ENCODE assay signal across 23 cellular contexts in genomic region chr2:75495862-75496261, GRCh38.
"Had no signal": no experiment of that assay in that cellular context is flagged by ENCODE, and none has a peak within 500 bp of the region (broad histone marks: within the 10 kb centered on the region; RNA-seq: fewer than 3 reads in every experiment).

No MANE protein-coding gene starts in this region.

- H3K4me3 ChIP-seq: body of pancreas, cardiac muscle cell, esophagus squamous epithelium, heart left ventricle, pancreas, psoas muscle, right atrium auricular region, thyroid gland had no signal

- H3K27ac ChIP-seq: body of pancreas, cardiac muscle cell, esophagus squamous epithelium, heart left ventricle, pancreas, psoas muscle, right atrium auricular region, thyroid gland, WERI-Rb-1 had no signal

- FAIRE-seq: islet of Langerhans, pancreas, TTC549 had no signal

- DNase-seq: activated CD4-positive, alpha-beta T cell treated with anti-CD3 and anti-CD28 coated beads, Interleukin-2, amount 50 U/mL, for 1 hour; activated CD4-positive, CD25-positive, alpha-beta regulatory T cell treated with anti-CD3 and anti-CD28 coated beads, Interleukin-2, amount 50 U/mL, for 72 hours; activated CD8-positive, alpha-beta T cell treated with anti-CD3 and anti-CD28 coated beads, Interleukin-2, amount 10 ng/mL, durations not matched to agents 7 days and 5 days; activated gamma-delta T cell treated with Interleukin-2 at 50 U/mL for 16 hours; anterior cingulate cortex; body of pancreas; cortex of kidney; endodermal cell; esophagus squamous epithelium; heart left ventricle; left cardiac atrium; mesenchymal stem cell; pancreas; psoas muscle; stimulated activated CD4-positive, alpha-beta T cell treated with anti-CD3 and anti-CD28 coated beads, Interleukin-12 subunit alpha, Interleukin-12 subunit beta, amount 100 ng/mL, for 4 hours; stimulated activated CD4-positive, alpha-beta T cell treated with anti-CD3 and anti-CD28 coated beads, Interleukin-4, amount 100 ng/mL, for 4 hours; substantia nigra; thyroid gland; WERI-Rb-1 had no signal

- H3K27me3 ChIP-seq: body of pancreas, cardiac muscle cell, esophagus squamous epithelium, heart left ventricle, pancreas, right atrium auricular region, thyroid gland had no signal

- H3K36me3 ChIP-seq: cardiac muscle cell, esophagus squamous epithelium, right atrium auricular region, WERI-Rb-1 had no signal

- ATAC-seq: activated CD8-positive, alpha-beta T cell treated with anti-CD3 and anti-CD28 coated beads, Interleukin-2, amount 10 ng/mL, durations not matched to agents 7 days and 5 days; body of pancreas; heart left ventricle; left cardiac atrium; pancreas; psoas muscle had no signal

- H3K4me1 ChIP-seq: esophagus squamous epithelium, heart left ventricle, psoas muscle, right atrium auricular region, thyroid gland had no signal

- H3K9me3 ChIP-seq: body of pancreas, esophagus squamous epithelium, heart left ventricle, pancreas, psoas muscle, right atrium auricular region, thyroid gland had no signal
